ENCODE assay signal across 18 cellular contexts in the genomic region with DNA sequence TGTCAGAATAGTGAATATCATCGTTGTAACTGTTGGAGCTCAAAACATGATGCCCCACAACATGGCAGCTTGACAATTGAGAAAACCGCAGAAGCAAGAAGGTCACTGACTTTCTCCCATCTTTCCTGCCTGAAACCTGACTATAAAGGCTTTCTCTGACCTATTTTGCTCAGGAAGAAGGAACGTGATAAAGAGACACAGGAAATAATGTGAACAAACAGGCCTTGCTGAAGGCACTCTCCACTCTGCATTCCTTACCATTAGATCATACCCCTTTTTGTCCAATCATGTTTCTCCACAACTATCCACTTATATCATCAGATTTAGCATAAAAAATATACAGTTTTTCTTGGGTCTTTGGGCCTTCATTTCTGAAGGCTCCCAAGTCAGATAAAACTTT.
A peak's percentile ranks its signal among the peaks of the same experiment; 100 is the strongest.
DNase-seq lines count a peak whose midpoint lies in the region; ATAC-seq, FAIRE-seq and TF ChIP-seq lines count a peak whose summit lies in the region.
"Had no signal": no experiment of that assay in that cellular context is flagged by ENCODE, and none has a peak within 500 bp of the region (broad histone marks: within the 10 kb centered on the region; RNA-seq: fewer than 3 reads in every experiment).

No MANE protein-coding gene starts in this region.

- H2BK5ac ChIP-seq in neuronal stem cell (ENCODE audit: low read length), result no peak overlapping the region

- no peak overlapping the region for H3K4me2 ChIP-seq in PC-9
- H3K4me2 ChIP-seq in neuronal stem cell (ENCODE audit: insufficient read depth, low read length, poor library complexity, severe bottlenecking), result no peak overlapping the region

- no peak overlapping the region for H2BK120ac ChIP-seq in neuronal stem cell (ENCODE audit: low read depth, low read length)

- H3K9me2 ChIP-seq in PC-9 (ENCODE audit: insufficient read depth), result no peaks in the 10 kb centered on the region

- no peak overlapping the region for H3K27ac Mint-ChIP-seq in activated naive CD8-positive, alpha-beta T cell treated with anti-CD3 and anti-CD28 coated beads, Interleukin-2, amount 50 U/mL, for 24 hours
- H3K27ac Mint-ChIP-seq: B cell; CD4-positive, alpha-beta T cell had no signal

- H3K4me3 Mint-ChIP-seq in activated naive CD8-positive, alpha-beta T cell treated with anti-CD3 and anti-CD28 coated beads, Interleukin-2, amount 50 U/mL, for 24 hours, result no peak overlapping the region
- H3K4me3 Mint-ChIP-seq: B cell; CD4-positive, alpha-beta T cell had no signal

- no peak overlapping the region for H3K9ac ChIP-seq in neuronal stem cell (ENCODE audit: low read depth, low read length, poor library complexity)

- no peak for FAIRE-seq in bronchial epithelial cell (lab: Jason Lieb, UNC)
- FAIRE-seq: GM12892, HepG2 had no signal

- H3K23ac ChIP-seq in neuronal stem cell (ENCODE audit: low read depth, low read length, poor library complexity), result no peak overlapping the region

- no peak overlapping the region for H4K91ac ChIP-seq in neuronal stem cell (ENCODE audit: low read depth, low read length, poor library complexity)

- no peak overlapping the region for H2AK5ac ChIP-seq in neuronal stem cell (ENCODE audit: low read depth, low read length)

- POLR2A ChIA-PET in PC-9 (lab: Charles Lee; ENCODE audit: unreplicated experiment), result no interaction called here

- no peak overlapping the region for H3K14ac ChIP-seq in neuronal stem cell (ENCODE audit: low read length)

- H3K9me3 Mint-ChIP-seq in activated naive CD8-positive, alpha-beta T cell treated with anti-CD3 and anti-CD28 coated beads, Interleukin-2, amount 50 U/mL, for 24 hours, result peaks cover 31% of the 10 kb centered on the region

- H4K8ac ChIP-seq in neuronal stem cell (ENCODE audit: low read depth, low read length), result no peak overlapping the region

- no peaks in the 10 kb centered on the region for H3K27me3 Mint-ChIP-seq in activated naive CD8-positive, alpha-beta T cell treated with anti-CD3 and anti-CD28 coated beads, Interleukin-2, amount 50 U/mL, for 24 hours
- H3K27me3 Mint-ChIP-seq: B cell; CD4-positive, alpha-beta T cell had no signal

- CTCF ChIA-PET in PC-9 (lab: Charles Lee), result no interaction called here

- no peaks in the 10 kb centered on the region for H3K4me1 ChIP-seq in PC-9 (replicated peaks; ENCODE audit: insufficient read depth)
- no peaks in the 10 kb centered on the region for H3K4me1 ChIP-seq in neuronal stem cell (ENCODE audit: control insufficient read depth in 2 of 2, insufficient read depth in 1 of 2, low read depth in 1 of 2, low read length in 2 of 2)
- H3K4me1 ChIP-seq in SJCRH30, result no peaks in the 10 kb centered on the region

- no peak overlapping the region for H3K18ac ChIP-seq in neuronal stem cell (ENCODE audit: low read length)

- peak; percentile 60 for DNase-seq in EL
- DNase-seq in PC-9, result no peak
- peak; percentile 68 for DNase-seq in bronchial epithelial cell (ENCODE audit: low read depth)
- DNase-seq in neuronal stem cell (ENCODE audit: low spot score), result no peak
- DNase-seq in activated naive CD8-positive, alpha-beta T cell treated with anti-CD3 and anti-CD28 coated beads, Interleukin-2, amount 50 U/mL, for 24 hours, result no peak
- no peak for DNase-seq in SJCRH30
- no peak for DNase-seq in HK-2 (ENCODE audit: unreplicated experiment)
- DNase-seq: ACHN; Calu3; CD4-positive, alpha-beta T cell; GDM1; NCI-H1417 treated with DMSO at 0.1 percent for 48 hours; NCI-H2029 treated with DMSO at 0.1 percent for 48 hours; NCI-H510A treated with DMSO at 0.1 percent for 48 hours had no signal

- H3K27me3 ChIP-seq in PC-9 (ENCODE audit: insufficient read depth, low read depth), result no peaks in the 10 kb centered on the region
- H3K27me3 ChIP-seq in bronchial epithelial cell (ENCODE audit: control insufficient read depth, insufficient read depth, low read length), result no peaks in the 10 kb centered on the region
- peaks cover 0 to 2% (median 0%) of the 10 kb centered on the region in 3 experiments for H3K27me3 ChIP-seq in neuronal stem cell (ENCODE audit: control insufficient read depth in 3 of 3, insufficient read depth in 3 of 3, low read depth in 1 of 3, low read length in 3 of 3)
- no peaks in the 10 kb centered on the region for H3K27me3 ChIP-seq in SJCRH30

- no peaks in the 10 kb centered on the region for H3K79me1 ChIP-seq in neuronal stem cell (ENCODE audit: low read depth, low read length)

- H3K27ac ChIP-seq in PC-9 (no peak overlapping the region), neuronal stem cell (replicated peaks; ENCODE audit: low read length) (no peak overlapping the region), SJCRH30 (no peak overlapping the region)

- BruUV-seq in PC-9 (replicated peaks; lab: Mats Ljungman, UMichigan), result no TSS peak

- H4K20me1 ChIP-seq in PC-9 (ENCODE audit: insufficient read depth), result no peaks in the 10 kb centered on the region

- peaks cover 2% of the 10 kb centered on the region for H3K36me3 Mint-ChIP-seq in activated naive CD8-positive, alpha-beta T cell treated with anti-CD3 and anti-CD28 coated beads, Interleukin-2, amount 50 U/mL, for 24 hours (ENCODE audit: low read depth)

- H3K9me3 ChIP-seq in PC-9 (ENCODE audit: insufficient read depth, low read depth) (peaks cover 14% of the 10 kb centered on the region), neuronal stem cell (replicated peaks in 1 of 2; ENCODE audit: control insufficient read depth in 2 of 2, insufficient read depth in 1 of 2, low read depth in 1 of 2, low read length in 2 of 2) (peaks cover 0 to 1% of the 10 kb centered on the region in 2 donors), SJCRH30 (replicated peaks) (0 out of 2 replicates have a peak, but pooled peaks cover 3% of the 10 kb centered on the region)

- no peak for ATAC-seq in activated naive CD8-positive, alpha-beta T cell treated with anti-CD3 and anti-CD28 coated beads, Interleukin-2, amount 50 U/mL, for 24 hours
- ATAC-seq in HG02840 (IDR thresholded peaks at IDR 0.05; ENCODE audit: low FRiP score, unreplicated experiment), result no peak
- ATAC-seq: HepG2 had no signal

- H3K4ac ChIP-seq in neuronal stem cell (ENCODE audit: low read length), result no peak overlapping the region

- no peaks in the 10 kb centered on the region for H3F3A ChIP-seq in PC-9 (ENCODE audit: insufficient read depth, low read depth)

- TF ChIP-seq CTCF in PC-9 (conservative IDR thresholded peaks at IDR 0.05) (no peak), bronchial epithelial cell (IDR thresholded peaks at IDR 0.05; ENCODE audit: insufficient read depth, low read length, severe bottlenecking) (no peak)

- H3K4me1 Mint-ChIP-seq in activated naive CD8-positive, alpha-beta T cell treated with anti-CD3 and anti-CD28 coated beads, Interleukin-2, amount 50 U/mL, for 24 hours, result no peaks in the 10 kb centered on the region
- H3K4me1 Mint-ChIP-seq: B cell had no signal

- H3K4me3 ChIP-seq in PC-9 (no peak overlapping the region), bronchial epithelial cell (ENCODE audit: low read depth, low read length) (no peak overlapping the region), neuronal stem cell (ENCODE audit: low read length in 2 of 2) (no peak overlapping the region), SJCRH30 (no peak overlapping the region)

- H2BK12ac ChIP-seq in neuronal stem cell (ENCODE audit: low read length), result no peak overlapping the region

- intact Hi-C loops in PC-9 (cut with micrococcal nuclease; ENCODE audit: unreplicated experiment), result loop anchor here (10.0 kb wide), 1 partner anchor 140 kb away; no protein-coding TSS in a partner anchor

- H2AFZ ChIP-seq in PC-9 (0 out of 2 replicates have a peak overlapping the region, but pooled peaks have one; percentile 22), neuronal stem cell (ENCODE audit: low read length) (peak overlapping the region; percentile 11)

- no peaks in the 10 kb centered on the region for H3K36me3 ChIP-seq in PC-9 (ENCODE audit: low read depth)
- H3K36me3 ChIP-seq in bronchial epithelial cell (ENCODE audit: control insufficient read depth, insufficient read depth, low read length), result no peaks in the 10 kb centered on the region
- no peaks in the 10 kb centered on the region for H3K36me3 ChIP-seq in neuronal stem cell (replicated peaks in 1 of 2; ENCODE audit: control insufficient read depth in 2 of 2, insufficient read depth in 2 of 2, low read length in 2 of 2)
- H3K36me3 ChIP-seq in SJCRH30, result no peaks in the 10 kb centered on the region

- H2BK15ac ChIP-seq in neuronal stem cell (ENCODE audit: low read length), result no peak overlapping the region

- H3K79me2 ChIP-seq in PC-9 (ENCODE audit: low read depth), result no peaks in the 10 kb centered on the region

- WGBS in neuronal stem cell (ENCODE audit: extremely low coverage in 2 of 2, insufficient read length in 2 of 2, insufficient replicate concordance in 1 of 2), 2 donors, result no CpG with 5 or more reads among the region's 3 CpGs

Comparison
In these comparisons a context has a peak if more than half of its experiments do, and no peak if none do; other contexts are left out.
1. DNase-seq: peak in EL (single experiment) and bronchial epithelial cell (single experiment); none in PC-9 (0 of 2), neuronal stem cell (single experiment), activated naive CD8-positive, alpha-beta T cell treated with anti-CD3 and anti-CD28 coated beads, Interleukin-2, amount 50 U/mL, for 24 hours (single experiment), SJCRH30 (0 of 2) and HK-2 (single experiment).